ENCODE assay signal across 29 cellular contexts in the genomic region with DNA sequence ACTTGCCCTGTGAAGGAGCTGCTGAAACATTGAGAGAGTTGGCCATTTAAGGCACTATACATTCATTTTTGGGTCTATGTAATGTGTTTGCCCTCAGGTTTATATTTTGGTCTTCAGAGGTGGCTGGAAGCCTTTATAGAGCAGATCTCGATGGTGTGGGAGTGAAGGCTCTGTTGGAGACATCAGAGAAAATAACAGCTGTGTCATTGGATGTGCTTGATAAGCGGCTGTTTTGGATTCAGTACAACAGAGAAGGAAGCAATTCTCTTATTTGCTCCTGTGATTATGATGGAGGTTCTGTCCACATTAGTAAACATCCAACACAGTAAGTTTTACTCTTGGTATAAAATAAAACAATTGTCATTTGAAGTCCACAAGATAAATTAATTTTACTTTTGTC.
"Had no signal": no experiment of that assay in that cellular context is flagged by ENCODE, and none has a peak within 500 bp of the region (broad histone marks: within the 10 kb centered on the region; RNA-seq: fewer than 3 reads in every experiment).

No MANE protein-coding gene starts in this region.

- H3K4me2 ChIP-seq: hepatocyte, neural progenitor cell had no signal

- H3K36me3 ChIP-seq: left ventricle myocardium inferior, neural progenitor cell, neutrophil, ovary, prostate gland, stomach, thyroid gland, upper lobe of right lung had no signal

- H3K79me2 ChIP-seq: hepatocyte had no signal

- H3K4me1 ChIP-seq: left ventricle myocardium inferior, neural progenitor cell, prostate gland, stomach, testis, thyroid gland, upper lobe of right lung had no signal

- ATAC-seq: natural killer cell; right cardiac atrium; sciatic nerve; stimulated activated naive B cell treated with anti-CD40 and anti-IgM and Interleukin-4, amounts not matched to agents 10 μg/mL and 1 μg/mL and 100 μg/mL, for 72 hours; stimulated activated naive CD8-positive, alpha-beta T cell treated with anti-CD3 and anti-CD28 coated beads, Interleukin-15, Interleukin-2, amounts not matched to agents 100 U/mL and 50 U/mL, for 24 hours; upper lobe of right lung had no signal

- H2AFZ ChIP-seq: hepatocyte, neural progenitor cell had no signal

- H3K27ac ChIP-seq: hepatocyte, left ventricle myocardium inferior, neural progenitor cell, neutrophil, ovary, prostate gland, skin epidermis, stomach, testis, thyroid gland, upper lobe of right lung had no signal

- H3K27me3 ChIP-seq: hepatocyte, neural progenitor cell, neutrophil, ovary, testis, thyroid gland, upper lobe of right lung had no signal

- H3K4me3 ChIP-seq: hepatocyte, left ventricle myocardium inferior, lung, neural progenitor cell, ovary, prostate gland, skin epidermis, stomach, testis, thyroid gland, upper lobe of right lung had no signal

- H3K9me3 ChIP-seq: left ventricle myocardium inferior, neutrophil, ovary, prostate gland, stomach, testis, thyroid gland, upper lobe of right lung had no signal

- DNase-seq: islet precursor cell; left ventricle myocardium inferior; mesendoderm; naive B cell; natural killer cell; nephron progenitor cell; occipital lobe; ovary; posterior cingulate gyrus; retina; right cardiac atrium; stimulated activated CD4-positive, alpha-beta T cell treated with anti-CD3 and anti-CD28 coated beads, Interleukin-12 subunit alpha, Interleukin-12 subunit beta, amount 100 ng/mL, for 4 hours; stimulated activated CD4-positive, alpha-beta T cell treated with anti-CD3 and anti-CD28 coated beads, Interleukin-15, amount 100 ng/mL, for 24 hours; stimulated activated CD4-positive, alpha-beta T cell treated with anti-CD3 and anti-CD28 coated beads, Interleukin-2, amount 100 ng/mL, for 24 hours; stimulated activated CD4-positive, alpha-beta T cell treated with anti-CD3 and anti-CD28 coated beads, Interleukin-4, amount 100 ng/mL, for 1 hour; stimulated activated naive B cell treated with anti-CD40 and anti-IgM and Interleukin-4, amounts not matched to agents 10 μg/mL and 1 μg/mL and 100 μg/mL, for 72 hours; stimulated activated naive CD8-positive, alpha-beta T cell treated with anti-CD3 and anti-CD28 coated beads, Interleukin-15, Interleukin-2, amounts not matched to agents 100 U/mL and 50 U/mL, for 24 hours; stomach; testis; thyroid gland; trophoblast cell; upper lobe of right lung had no signal

- H3K9ac ChIP-seq: neural progenitor cell had no signal
